Comparison of ENCODE assay signal across 29 cellular contexts in the genomic region with DNA sequence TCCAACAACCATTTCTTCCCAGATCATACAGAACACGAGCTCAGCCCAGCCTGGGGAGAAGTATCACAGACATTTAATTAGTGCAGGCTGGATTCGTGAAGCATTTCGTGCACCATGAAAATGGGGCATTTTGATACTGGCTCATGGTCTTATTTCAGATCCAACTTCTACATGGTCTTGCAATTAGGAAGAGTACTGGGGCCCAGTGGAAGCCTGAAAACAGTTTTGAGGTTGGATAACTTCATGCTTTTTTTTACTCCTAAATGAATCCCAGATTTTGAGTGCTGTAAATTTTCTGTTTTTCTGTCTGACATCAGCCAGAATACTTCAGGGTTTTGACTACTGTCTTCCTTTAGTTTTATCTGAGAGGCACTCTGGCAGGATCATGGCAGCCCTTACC.
"Had no signal": no experiment of that assay in that cellular context is flagged by ENCODE, and none has a peak within 500 bp of the region (broad histone marks: within the 10 kb centered on the region; RNA-seq: fewer than 3 reads in every experiment).

No MANE protein-coding gene starts in this region.

- H3K4me1 ChIP-seq: psoas muscle had no signal

- H3K9me3 ChIP-seq: left lung, lower lobe of right lung, neutrophil, psoas muscle, right atrium auricular region, right lobe of liver, stomach, testis, thyroid gland, upper lobe of left lung, vagina had no signal

- H3K4me1 Mint-ChIP-seq: immature natural killer cell; natural killer cell; stimulated activated naive B cell treated with anti-CD40 and anti-IgM and Interleukin-4, amounts not matched to agents 10 μg/mL and 1 μg/mL and 100 μg/mL, for 72 hours had no signal

- H3K9ac ChIP-seq: neural progenitor cell, parathyroid adenoma had no signal

- H3K36me3 Mint-ChIP-seq: immature natural killer cell; natural killer cell; stimulated activated naive B cell treated with anti-CD40 and anti-IgM and Interleukin-4, amounts not matched to agents 10 μg/mL and 1 μg/mL and 100 μg/mL, for 72 hours had no signal

- H3K4me3 Mint-ChIP-seq: immature natural killer cell; natural killer cell; nephron progenitor cell; neural progenitor cell; stimulated activated naive B cell treated with anti-CD40 and anti-IgM and Interleukin-4, amounts not matched to agents 10 μg/mL and 1 μg/mL and 100 μg/mL, for 72 hours had no signal

- H2AFZ ChIP-seq: neural progenitor cell, parathyroid adenoma had no signal

- ATAC-seq: left lung; lower lobe of right lung; natural killer cell; psoas muscle; right lobe of liver; stimulated activated naive B cell treated with anti-CD40 and anti-IgM and Interleukin-4, amounts not matched to agents 10 μg/mL and 1 μg/mL and 100 μg/mL, for 72 hours; stimulated activated naive CD8-positive, alpha-beta T cell treated with anti-CD3 and anti-CD28 coated beads, Interleukin-15, Interleukin-2, amounts not matched to agents 100 U/mL and 50 U/mL, for 24 hours had no signal

- H3K27me3 ChIP-seq: left lung, neural progenitor cell, neutrophil, right atrium auricular region, right lobe of liver, stomach, testis, thyroid gland, transverse colon, upper lobe of left lung, vagina had no signal

- DNase-seq: hypothalamus; immature natural killer cell; kidney; left colon; left lung; lower lobe of right lung; mammary epithelial cell; mesenchymal stem cell; natural killer cell; nephron progenitor cell; occipital lobe; psoas muscle; right lobe of liver; stimulated activated CD4-positive, alpha-beta T cell treated with anti-CD3 and anti-CD28 coated beads, Interleukin-12 subunit alpha, Interleukin-12 subunit beta, amount 100 ng/mL, for 4 hours; stimulated activated CD4-positive, alpha-beta T cell treated with anti-CD3 and anti-CD28 coated beads, Interleukin-15, amount 100 ng/mL, for 24 hours; stimulated activated CD4-positive, alpha-beta T cell treated with anti-CD3 and anti-CD28 coated beads, Interleukin-2, amount 100 ng/mL, for 24 hours; stimulated activated CD4-positive, alpha-beta T cell treated with anti-CD3 and anti-CD28 coated beads, Interleukin-4, amount 100 ng/mL, for 1 hour; stimulated activated naive B cell treated with anti-CD40 and anti-IgM and Interleukin-4, amounts not matched to agents 10 μg/mL and 1 μg/mL and 100 μg/mL, for 72 hours; stimulated activated naive CD8-positive, alpha-beta T cell treated with anti-CD3 and anti-CD28 coated beads, Interleukin-15, Interleukin-2, amounts not matched to agents 100 U/mL and 50 U/mL, for 24 hours; stomach; testis; thyroid gland; transverse colon; upper lobe of left lung had no signal

- H3K4me2 ChIP-seq: neural progenitor cell had no signal

- H3K9me3 Mint-ChIP-seq: natural killer cell, neural progenitor cell had no signal

- H3K79me2 ChIP-seq: parathyroid adenoma had no signal

- H3K4me3 ChIP-seq: left lung, lower lobe of right lung, neural progenitor cell, psoas muscle, right atrium auricular region, right lobe of liver, stomach, testis, thyroid gland, transverse colon, upper lobe of left lung, vagina had no signal

- H3K27ac Mint-ChIP-seq: immature natural killer cell; natural killer cell; nephron progenitor cell; neural progenitor cell; stimulated activated naive B cell treated with anti-CD40 and anti-IgM and Interleukin-4, amounts not matched to agents 10 μg/mL and 1 μg/mL and 100 μg/mL, for 72 hours had no signal

- H3K27ac ChIP-seq: left lung, lower lobe of right lung, neural progenitor cell, neutrophil, parathyroid adenoma, psoas muscle, right atrium auricular region, right lobe of liver, stomach, testis, thyroid gland, transverse colon, upper lobe of left lung, vagina had no signal

- H3K36me3 ChIP-seq: left lung, lower lobe of right lung, neural progenitor cell, neutrophil, right atrium auricular region, right lobe of liver, stomach, thyroid gland, transverse colon, upper lobe of left lung, vagina had no signal
